Comparison of ENCODE assay signal across 1 cellular context in genomic region chr17:6853764-6854442, GRCh38.
TF ChIP-seq lines count a peak whose summit lies in the region.

No MANE protein-coding gene starts in this region.

TF ChIP-seq in GM12878, 131 proteins besides CTCF, POLR2A, EP300 and RAD21 (continued from another document):
- TF ChIP-seq, protein P1, sequence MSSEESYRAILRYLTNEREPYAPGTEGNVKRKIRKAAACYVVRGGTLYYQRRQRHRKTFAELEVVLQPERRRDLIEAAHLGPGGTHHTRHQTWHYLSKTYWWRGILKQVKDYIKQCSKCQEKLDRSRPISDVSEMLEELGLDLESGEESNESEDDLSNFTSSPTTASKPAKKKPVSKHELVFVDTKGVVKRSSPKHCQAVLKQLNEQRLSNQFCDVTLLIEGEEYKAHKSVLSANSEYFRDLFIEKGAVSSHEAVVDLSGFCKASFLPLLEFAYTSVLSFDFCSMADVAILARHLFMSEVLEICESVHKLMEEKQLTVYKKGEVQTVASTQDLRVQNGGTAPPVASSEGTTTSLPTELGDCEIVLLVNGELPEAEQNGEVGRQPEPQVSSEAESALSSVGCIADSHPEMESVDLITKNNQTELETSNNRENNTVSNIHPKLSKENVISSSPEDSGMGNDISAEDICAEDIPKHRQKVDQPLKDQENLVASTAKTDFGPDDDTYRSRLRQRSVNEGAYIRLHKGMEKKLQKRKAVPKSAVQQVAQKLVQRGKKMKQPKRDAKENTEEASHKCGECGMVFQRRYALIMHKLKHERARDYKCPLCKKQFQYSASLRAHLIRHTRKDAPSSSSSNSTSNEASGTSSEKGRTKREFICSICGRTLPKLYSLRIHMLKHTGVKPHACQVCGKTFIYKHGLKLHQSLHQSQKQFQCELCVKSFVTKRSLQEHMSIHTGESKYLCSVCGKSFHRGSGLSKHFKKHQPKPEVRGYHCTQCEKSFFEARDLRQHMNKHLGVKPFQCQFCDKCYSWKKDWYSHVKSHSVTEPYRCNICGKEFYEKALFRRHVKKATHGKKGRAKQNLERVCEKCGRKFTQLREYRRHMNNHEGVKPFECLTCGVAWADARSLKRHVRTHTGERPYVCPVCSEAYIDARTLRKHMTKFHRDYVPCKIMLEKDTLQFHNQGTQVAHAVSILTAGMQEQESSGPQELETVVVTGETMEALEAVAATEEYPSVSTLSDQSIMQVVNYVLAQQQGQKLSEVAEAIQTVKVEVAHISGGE (CRISPR knock-in tag; IDR thresholded peaks at IDR 0.05) = no peak
- TF ChIP-seq, protein P2, sequence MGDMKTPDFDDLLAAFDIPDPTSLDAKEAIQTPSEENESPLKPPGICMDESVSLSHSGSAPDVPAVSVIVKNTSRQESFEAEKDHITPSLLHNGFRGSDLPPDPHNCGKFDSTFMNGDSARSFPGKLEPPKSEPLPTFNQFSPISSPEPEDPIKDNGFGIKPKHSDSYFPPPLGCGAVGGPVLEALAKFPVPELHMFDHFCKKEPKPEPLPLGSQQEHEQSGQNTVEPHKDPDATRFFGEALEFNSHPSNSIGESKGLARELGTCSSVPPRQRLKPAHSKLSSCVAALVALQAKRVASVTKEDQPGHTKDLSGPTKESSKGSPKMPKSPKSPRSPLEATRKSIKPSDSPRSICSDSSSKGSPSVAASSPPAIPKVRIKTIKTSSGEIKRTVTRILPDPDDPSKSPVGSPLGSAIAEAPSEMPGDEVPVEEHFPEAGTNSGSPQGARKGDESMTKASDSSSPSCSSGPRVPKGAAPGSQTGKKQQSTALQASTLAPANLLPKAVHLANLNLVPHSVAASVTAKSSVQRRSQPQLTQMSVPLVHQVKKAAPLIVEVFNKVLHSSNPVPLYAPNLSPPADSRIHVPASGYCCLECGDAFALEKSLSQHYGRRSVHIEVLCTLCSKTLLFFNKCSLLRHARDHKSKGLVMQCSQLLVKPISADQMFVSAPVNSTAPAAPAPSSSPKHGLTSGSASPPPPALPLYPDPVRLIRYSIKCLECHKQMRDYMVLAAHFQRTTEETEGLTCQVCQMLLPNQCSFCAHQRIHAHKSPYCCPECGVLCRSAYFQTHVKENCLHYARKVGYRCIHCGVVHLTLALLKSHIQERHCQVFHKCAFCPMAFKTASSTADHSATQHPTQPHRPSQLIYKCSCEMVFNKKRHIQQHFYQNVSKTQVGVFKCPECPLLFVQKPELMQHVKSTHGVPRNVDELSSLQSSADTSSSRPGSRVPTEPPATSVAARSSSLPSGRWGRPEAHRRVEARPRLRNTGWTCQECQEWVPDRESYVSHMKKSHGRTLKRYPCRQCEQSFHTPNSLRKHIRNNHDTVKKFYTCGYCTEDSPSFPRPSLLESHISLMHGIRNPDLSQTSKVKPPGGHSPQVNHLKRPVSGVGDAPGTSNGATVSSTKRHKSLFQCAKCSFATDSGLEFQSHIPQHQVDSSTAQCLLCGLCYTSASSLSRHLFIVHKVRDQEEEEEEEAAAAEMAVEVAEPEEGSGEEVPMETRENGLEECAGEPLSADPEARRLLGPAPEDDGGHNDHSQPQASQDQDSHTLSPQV (IDR thresholded peaks at IDR 0.05) = no peak
- TF ChIP-seq MLLT1 (IDR thresholded peaks at IDR 0.05) (no peak), ZNF687 (IDR thresholded peaks at IDR 0.05) (no peak), BRCA1 (IDR thresholded peaks at IDR 0.05; ENCODE audit: low read depth, low read length) (no peak), SKIL (IDR thresholded peaks at IDR 0.05; ENCODE audit: low read depth, poor library complexity, severe bottlenecking) (no peak), RELA (IDR thresholded peaks at IDR 0.05; ENCODE audit: borderline replicate concordance, partially characterized antibody) (no peak), MEF2A (IDR thresholded peaks at IDR 0.05; ENCODE audit: insufficient read depth, low read depth, low read length) (no peak), EED (IDR thresholded peaks at IDR 0.05; ENCODE audit: low read depth) (no peak)
